ENCODE assay signal across 1 cellular context in the genomic region with DNA sequence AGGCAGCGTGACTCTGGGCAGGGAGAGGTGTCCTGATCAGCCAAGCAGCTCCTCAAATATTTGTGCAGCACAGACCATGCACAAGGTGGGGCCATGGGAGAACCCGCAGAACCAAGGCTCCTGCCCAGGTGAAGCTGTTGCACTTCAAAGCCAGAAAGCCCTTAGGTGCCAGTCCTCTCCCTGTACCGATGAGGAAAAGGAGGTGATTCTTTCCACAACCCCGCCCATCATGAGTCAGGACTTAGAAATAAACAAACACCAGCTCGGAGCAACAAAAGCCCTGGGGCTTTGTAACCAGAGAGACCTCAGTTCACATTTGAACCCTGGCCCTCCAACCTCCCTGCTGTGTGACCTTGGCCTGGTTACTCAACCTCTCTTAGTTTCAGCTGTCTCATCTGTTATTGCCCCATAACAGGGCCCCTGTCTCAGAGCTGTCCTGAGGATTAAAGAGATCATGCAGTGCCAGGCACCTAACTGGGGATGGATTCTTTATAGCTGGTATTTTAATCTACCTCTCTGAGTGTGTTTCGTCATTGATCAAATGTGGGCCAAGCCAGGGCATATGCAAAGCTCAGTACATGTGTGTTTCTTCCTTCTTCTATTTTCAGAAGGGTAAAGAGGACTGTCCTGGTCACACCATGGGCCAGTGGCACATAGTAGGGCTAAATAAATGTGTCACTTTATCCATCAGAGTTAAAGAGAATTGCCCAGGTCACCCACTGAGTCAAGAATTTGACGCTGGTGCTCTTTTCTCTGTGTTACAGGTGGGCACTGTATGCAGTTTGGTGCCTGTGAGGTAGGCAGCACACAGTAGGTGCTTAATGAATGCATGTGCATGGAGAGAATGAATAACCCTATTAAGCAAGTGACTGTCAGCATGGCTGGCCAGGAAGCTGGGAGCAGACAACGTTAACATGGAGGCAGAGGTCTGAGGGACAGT.
TF ChIP-seq lines count a peak whose summit lies in the region.

No MANE protein-coding gene starts in this region.

TF ChIP-seq in HepG2, 621 proteins besides CTCF, POLR2A, EP300 and RAD21 (continues in another document):
- TF ChIP-seq FOSL2 (CRISPR knock-in tag; IDR thresholded peaks at IDR 0.05) (peak; percentile 95), NR2F6 (IDR thresholded peaks at IDR 0.05) (peak; percentile 92), NR2F6 (CRISPR knock-in tag; IDR thresholded peaks at IDR 0.05) (peak; percentile 94), TBX2 (CRISPR knock-in tag; IDR thresholded peaks at IDR 0.05; ENCODE audit: borderline replicate concordance) (peak; percentile 83), HMG20A (CRISPR knock-in tag; IDR thresholded peaks at IDR 0.05; ENCODE audit: borderline replicate concordance) (peak; percentile 77; the same call in 1 of the 2 replicates), TCF12 (IDR thresholded peaks at IDR 0.05) (no peak), TCF12 (CRISPR knock-in tag; IDR thresholded peaks at IDR 0.05) (0 out of 2 replicates have a peak, but pooled peaks have one; percentile 42), ZNF101 (CRISPR knock-in tag; IDR thresholded peaks at IDR 0.05; ENCODE audit: borderline replicate concordance, low read depth) (no peak), KLF12 (CRISPR knock-in tag; IDR thresholded peaks at IDR 0.05; ENCODE audit: borderline replicate concordance) (no peak), HOXA3 (CRISPR knock-in tag; IDR thresholded peaks at IDR 0.05) (peak; percentile 40; the same call in 1 of the 2 replicates), ZNF644 (CRISPR knock-in tag; IDR thresholded peaks at IDR 0.05; ENCODE audit: low read depth) (0 out of 2 replicates have a peak, but pooled peaks have one; percentile 29), GATAD2A (CRISPR knock-in tag; IDR thresholded peaks at IDR 0.05) (peak; percentile 88), ZNF570 (CRISPR knock-in tag; IDR thresholded peaks at IDR 0.05; ENCODE audit: borderline replicate concordance) (no peak), ZNF335 (CRISPR knock-in tag; IDR thresholded peaks at IDR 0.05) (0 out of 2 replicates have a peak, but pooled peaks have one; percentile 68), AHR (CRISPR knock-in tag; IDR thresholded peaks at IDR 0.05) (0 out of 2 replicates have a peak, but pooled peaks have one; percentile 12), ZNF720 (CRISPR knock-in tag; IDR thresholded peaks at IDR 0.05) (no peak), CHD4 (IDR thresholded peaks at IDR 0.05; ENCODE audit: borderline replicate concordance, low read length) (peak; percentile 95; the same call in 1 of the 2 replicates), ZNF772 (CRISPR knock-in tag; IDR thresholded peaks at IDR 0.05) (peak; percentile 49; the same call in 1 of the 2 replicates), CHD2 (IDR thresholded peaks at IDR 0.05; ENCODE audit: low read depth, low read length) (no peak), SRSF1 (optimal IDR thresholded peaks at IDR 0.05; ENCODE audit: low read depth, low read length) (no peak), CCAR2 (optimal IDR thresholded peaks at IDR 0.05; ENCODE audit: low read depth, low read length) (peak; percentile 16), ZNF776 (CRISPR knock-in tag; IDR thresholded peaks at IDR 0.05) (0 out of 2 replicates have a peak, but pooled peaks have one; percentile 25), SRF (IDR thresholded peaks at IDR 0.05; ENCODE audit: low read depth, low read length) (no peak), ZNF660 (CRISPR knock-in tag; IDR thresholded peaks at IDR 0.05; ENCODE audit: borderline replicate concordance, low read depth) (no peak), MIER2 (CRISPR knock-in tag; IDR thresholded peaks at IDR 0.05) (0 out of 2 replicates have a peak, but pooled peaks have one; percentile 55), SMAD3 (CRISPR knock-in tag; IDR thresholded peaks at IDR 0.05) (peak; percentile 57; the same call in 1 of the 2 replicates), RFXANK (CRISPR knock-in tag; IDR thresholded peaks at IDR 0.05) (0 out of 2 replicates have a peak, but pooled peaks have one; percentile 15), ZBTB3 (CRISPR knock-in tag; IDR thresholded peaks at IDR 0.05; ENCODE audit: borderline replicate concordance, low read depth) (peak; percentile 50), GATAD1 (CRISPR knock-in tag; IDR thresholded peaks at IDR 0.05) (peak; percentile 51; the same call in 1 of the 2 replicates)
- TF ChIP-seq, protein P1, sequence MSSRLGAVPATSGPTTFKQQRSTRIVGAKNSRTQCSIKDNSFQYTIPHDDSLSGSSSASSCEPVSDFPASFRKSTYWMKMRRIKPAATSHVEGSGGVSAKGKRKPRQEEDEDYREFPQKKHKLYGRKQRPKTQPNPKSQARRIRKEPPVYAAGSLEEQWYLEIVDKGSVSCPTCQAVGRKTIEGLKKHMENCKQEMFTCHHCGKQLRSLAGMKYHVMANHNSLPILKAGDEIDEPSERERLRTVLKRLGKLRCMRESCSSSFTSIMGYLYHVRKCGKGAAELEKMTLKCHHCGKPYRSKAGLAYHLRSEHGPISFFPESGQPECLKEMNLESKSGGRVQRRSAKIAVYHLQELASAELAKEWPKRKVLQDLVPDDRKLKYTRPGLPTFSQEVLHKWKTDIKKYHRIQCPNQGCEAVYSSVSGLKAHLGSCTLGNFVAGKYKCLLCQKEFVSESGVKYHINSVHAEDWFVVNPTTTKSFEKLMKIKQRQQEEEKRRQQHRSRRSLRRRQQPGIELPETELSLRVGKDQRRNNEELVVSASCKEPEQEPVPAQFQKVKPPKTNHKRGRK (CRISPR knock-in tag; IDR thresholded peaks at IDR 0.05), result no peak
- TF ChIP-seq, protein P2, sequence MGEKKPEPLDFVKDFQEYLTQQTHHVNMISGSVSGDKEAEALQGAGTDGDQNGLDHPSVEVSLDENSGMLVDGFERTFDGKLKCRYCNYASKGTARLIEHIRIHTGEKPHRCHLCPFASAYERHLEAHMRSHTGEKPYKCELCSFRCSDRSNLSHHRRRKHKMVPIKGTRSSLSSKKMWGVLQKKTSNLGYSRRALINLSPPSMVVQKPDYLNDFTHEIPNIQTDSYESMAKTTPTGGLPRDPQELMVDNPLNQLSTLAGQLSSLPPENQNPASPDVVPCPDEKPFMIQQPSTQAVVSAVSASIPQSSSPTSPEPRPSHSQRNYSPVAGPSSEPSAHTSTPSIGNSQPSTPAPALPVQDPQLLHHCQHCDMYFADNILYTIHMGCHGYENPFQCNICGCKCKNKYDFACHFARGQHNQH (CRISPR knock-in tag; IDR thresholded peaks at IDR 0.05), result peak; percentile 81
- TF ChIP-seq, protein P3, sequence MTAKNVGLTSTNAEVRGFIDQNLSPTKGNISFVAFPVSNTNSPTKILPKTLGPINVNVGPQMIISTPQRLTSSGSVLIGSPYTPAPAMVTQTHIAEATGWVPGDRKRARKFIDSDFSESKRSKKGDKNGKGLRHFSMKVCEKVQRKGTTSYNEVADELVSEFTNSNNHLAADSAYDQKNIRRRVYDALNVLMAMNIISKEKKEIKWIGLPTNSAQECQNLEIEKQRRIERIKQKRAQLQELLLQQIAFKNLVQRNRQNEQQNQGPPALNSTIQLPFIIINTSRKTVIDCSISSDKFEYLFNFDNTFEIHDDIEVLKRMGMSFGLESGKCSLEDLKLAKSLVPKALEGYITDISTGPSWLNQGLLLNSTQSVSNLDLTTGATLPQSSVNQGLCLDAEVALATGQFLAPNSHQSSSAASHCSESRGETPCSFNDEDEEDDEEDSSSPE (CRISPR knock-in tag; IDR thresholded peaks at IDR 0.05), result no peak
- TF ChIP-seq, protein P4, sequence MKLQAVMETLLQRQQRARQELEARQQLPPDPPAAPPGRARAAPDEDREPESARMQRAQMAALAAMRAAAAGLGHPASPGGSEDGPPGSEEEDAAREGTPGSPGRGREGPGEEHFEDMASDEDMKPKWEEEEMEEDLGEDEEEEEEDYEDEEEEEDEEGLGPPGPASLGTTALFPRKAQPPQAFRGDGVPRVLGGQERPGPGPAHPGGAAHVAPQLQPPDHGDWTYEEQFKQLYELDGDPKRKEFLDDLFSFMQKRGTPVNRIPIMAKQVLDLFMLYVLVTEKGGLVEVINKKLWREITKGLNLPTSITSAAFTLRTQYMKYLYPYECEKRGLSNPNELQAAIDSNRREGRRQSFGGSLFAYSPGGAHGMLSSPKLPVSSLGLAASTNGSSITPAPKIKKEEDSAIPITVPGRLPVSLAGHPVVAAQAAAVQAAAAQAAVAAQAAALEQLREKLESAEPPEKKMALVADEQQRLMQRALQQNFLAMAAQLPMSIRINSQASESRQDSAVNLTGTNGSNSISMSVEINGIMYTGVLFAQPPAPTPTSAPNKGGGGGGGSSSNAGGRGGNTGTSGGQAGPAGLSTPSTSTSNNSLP (IDR thresholded peaks at IDR 0.05; ENCODE audit: low read depth, low read length), result peak; percentile 66
- TF ChIP-seq, protein P5, sequence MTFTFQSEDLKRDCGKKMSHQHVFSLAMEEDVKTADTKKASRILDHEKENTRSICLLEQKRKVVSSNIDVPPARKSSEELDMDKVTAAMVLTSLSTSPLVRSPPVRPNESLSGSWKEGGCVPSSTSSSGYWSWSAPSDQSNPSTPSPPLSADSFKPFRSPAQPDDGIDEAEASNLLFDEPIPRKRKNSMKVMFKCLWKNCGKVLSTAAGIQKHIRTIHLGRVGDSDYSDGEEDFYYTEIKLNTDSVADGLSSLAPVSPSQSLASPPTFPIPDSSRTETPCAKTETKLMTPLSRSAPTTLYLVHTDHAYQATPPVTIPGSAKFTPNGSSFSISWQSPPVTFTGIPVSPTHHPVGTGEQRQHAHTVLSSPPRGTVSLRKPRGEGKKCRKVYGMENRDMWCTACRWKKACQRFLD (CRISPR knock-in tag; IDR thresholded peaks at IDR 0.05; ENCODE audit: borderline replicate concordance), result 0 out of 2 replicates have a peak, but pooled peaks have one; percentile 9
- TF ChIP-seq, protein P6, sequence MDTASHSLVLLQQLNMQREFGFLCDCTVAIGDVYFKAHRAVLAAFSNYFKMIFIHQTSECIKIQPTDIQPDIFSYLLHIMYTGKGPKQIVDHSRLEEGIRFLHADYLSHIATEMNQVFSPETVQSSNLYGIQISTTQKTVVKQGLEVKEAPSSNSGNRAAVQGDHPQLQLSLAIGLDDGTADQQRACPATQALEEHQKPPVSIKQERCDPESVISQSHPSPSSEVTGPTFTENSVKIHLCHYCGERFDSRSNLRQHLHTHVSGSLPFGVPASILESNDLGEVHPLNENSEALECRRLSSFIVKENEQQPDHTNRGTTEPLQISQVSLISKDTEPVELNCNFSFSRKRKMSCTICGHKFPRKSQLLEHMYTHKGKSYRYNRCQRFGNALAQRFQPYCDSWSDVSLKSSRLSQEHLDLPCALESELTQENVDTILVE (CRISPR knock-in tag; IDR thresholded peaks at IDR 0.05), result 0 out of 2 replicates have a peak, but pooled peaks have one; percentile 61
- TF ChIP-seq, protein P7, sequence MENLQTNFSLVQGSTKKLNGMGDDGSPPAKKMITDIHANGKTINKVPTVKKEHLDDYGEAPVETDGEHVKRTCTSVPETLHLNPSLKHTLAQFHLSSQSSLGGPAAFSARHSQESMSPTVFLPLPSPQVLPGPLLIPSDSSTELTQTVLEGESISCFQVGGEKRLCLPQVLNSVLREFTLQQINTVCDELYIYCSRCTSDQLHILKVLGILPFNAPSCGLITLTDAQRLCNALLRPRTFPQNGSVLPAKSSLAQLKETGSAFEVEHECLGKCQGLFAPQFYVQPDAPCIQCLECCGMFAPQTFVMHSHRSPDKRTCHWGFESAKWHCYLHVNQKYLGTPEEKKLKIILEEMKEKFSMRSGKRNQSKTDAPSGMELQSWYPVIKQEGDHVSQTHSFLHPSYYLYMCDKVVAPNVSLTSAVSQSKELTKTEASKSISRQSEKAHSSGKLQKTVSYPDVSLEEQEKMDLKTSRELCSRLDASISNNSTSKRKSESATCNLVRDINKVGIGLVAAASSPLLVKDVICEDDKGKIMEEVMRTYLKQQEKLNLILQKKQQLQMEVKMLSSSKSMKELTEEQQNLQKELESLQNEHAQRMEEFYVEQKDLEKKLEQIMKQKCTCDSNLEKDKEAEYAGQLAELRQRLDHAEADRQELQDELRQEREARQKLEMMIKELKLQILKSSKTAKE (CRISPR knock-in tag; IDR thresholded peaks at IDR 0.05; ENCODE audit: borderline replicate concordance), result peak; percentile 60; the same call in 1 of the 2 replicates
- TF ChIP-seq, protein P8, sequence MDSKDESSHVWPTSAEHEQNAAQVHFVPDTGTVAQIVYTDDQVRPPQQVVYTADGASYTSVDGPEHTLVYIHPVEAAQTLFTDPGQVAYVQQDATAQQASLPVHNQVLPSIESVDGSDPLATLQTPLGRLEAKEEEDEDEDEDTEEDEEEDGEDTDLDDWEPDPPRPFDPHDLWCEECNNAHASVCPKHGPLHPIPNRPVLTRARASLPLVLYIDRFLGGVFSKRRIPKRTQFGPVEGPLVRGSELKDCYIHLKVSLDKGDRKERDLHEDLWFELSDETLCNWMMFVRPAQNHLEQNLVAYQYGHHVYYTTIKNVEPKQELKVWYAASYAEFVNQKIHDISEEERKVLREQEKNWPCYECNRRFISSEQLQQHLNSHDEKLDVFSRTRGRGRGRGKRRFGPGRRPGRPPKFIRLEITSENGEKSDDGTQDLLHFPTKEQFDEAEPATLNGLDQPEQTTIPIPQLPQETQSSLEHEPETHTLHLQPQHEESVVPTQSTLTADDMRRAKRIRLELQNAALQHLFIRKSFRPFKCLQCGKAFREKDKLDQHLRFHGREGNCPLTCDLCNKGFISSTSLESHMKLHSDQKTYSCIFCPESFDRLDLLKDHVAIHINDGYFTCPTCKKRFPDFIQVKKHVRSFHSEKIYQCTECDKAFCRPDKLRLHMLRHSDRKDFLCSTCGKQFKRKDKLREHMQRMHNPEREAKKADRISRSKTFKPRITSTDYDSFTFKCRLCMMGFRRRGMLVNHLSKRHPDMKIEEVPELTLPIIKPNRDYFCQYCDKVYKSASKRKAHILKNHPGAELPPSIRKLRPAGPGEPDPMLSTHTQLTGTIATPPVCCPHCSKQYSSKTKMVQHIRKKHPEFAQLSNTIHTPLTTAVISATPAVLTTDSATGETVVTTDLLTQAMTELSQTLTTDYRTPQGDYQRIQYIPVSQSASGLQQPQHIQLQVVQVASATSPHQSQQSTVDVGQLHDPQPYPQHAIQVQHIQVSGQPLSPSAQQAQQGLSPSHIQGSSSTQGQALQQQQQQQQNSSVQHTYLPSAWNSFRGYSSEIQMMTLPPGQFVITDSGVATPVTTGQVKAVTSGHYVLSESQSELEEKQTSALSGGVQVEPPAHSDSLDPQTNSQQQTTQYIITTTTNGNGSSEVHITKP (CRISPR knock-in tag; IDR thresholded peaks at IDR 0.05; ENCODE audit: low read depth), result peak; percentile 55; the same call in 1 of the 2 replicates
- TF ChIP-seq, protein P9, sequence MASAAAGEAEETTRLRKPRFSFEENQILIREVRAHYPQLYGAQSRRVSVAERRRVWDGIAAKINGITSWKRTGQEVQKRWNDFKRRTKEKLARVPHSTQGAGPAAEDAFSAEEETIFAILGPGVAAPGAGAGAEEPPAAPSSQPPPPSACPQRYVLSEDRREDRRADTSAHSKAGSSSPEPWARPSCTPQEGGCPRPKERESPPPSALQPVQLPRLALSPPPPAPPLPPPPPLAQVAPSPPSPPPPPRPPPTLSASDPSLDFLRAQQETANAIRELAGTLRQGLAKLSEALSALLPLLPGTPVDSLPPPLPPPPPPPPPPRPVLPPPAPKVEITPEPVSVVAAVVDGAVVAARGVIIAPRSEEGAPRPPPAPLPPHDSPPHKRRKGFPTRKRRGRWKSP (CRISPR knock-in tag; IDR thresholded peaks at IDR 0.05), result no peak
